22 cellular contexts compared by ENCODE assay signal in the genomic region with DNA sequence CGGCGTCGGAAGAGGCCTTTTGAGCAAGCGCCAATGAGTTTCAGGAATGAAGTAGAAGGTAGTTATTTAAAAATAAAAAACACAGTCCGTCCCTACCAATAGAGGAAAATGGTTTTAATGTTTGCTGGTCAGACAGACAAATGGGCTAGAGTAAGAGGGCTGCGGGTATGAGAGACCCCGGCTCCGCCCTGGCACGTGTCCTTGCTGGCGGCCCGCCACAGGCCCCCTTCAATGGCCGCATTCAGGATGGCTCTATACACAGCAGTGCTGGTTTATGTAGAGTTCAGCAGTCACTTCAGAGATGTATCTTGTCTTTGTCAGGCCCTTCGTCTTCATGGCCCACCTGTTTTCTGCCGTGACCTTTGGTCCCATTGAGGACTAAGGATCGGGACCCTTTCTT.
DNase-seq lines count a peak whose midpoint lies in the region; ATAC-seq and TF ChIP-seq lines count a peak whose summit lies in the region.
"Had no signal": no experiment of that assay in that cellular context is flagged by ENCODE, and none has a peak within 500 bp of the region (broad histone marks: within the 10 kb centered on the region; RNA-seq: fewer than 3 reads in every experiment).

No MANE protein-coding gene starts in this region.

- H3K4me3 ChIP-seq in neutrophil (ENCODE audit: low read depth in 1 of 2, low read length in 1 of 2) (peak overlapping the region in 1 of 2 experiments; percentile 24), upper lobe of left lung (no peak overlapping the region)

- peaks cover 42% of the 10 kb centered on the region for H3K36me3 ChIP-seq in neutrophil
- H3K36me3 ChIP-seq in upper lobe of left lung, result peaks cover 0 to 9% (median 0%) of the 10 kb centered on the region in 4 donors

- CTCF ChIA-PET in HEK293T (lab: Yijun Ruan, JAX), result no interaction called here

- H3K4me1 Mint-ChIP-seq in mesothelial cell of epicardium, result peaks cover 15% of the 10 kb centered on the region
- H3K4me1 Mint-ChIP-seq: B cell, IgD-negative memory B cell had no signal

- H3K27ac Mint-ChIP-seq in mesothelial cell of epicardium, result no peak overlapping the region
- H3K27ac Mint-ChIP-seq: B cell, IgD-negative memory B cell had no signal

- ATAC-seq in Right ventricle myocardium inferior (no peak), left ventricle myocardium superior (no peak), upper lobe of left lung (ENCODE audit: low FRiP score in 2 of 2) (no peak)
- ATAC-seq: HCT116, PC-3 had no signal

- TF ChIP-seq EP300 in upper lobe of left lung (IDR thresholded peaks at IDR 0.05), result no peak

- DNase-seq in Right ventricle myocardium inferior (ENCODE audit: missing footprints) (peak; percentile 65), left ventricle myocardium superior (no peak), caudate nucleus (lab: John Stamatoyannopoulos, UW) (no peak), upper lobe of left lung (no peak), HEK293T (ENCODE audit: extremely low spot score) (no peak), A172 (ENCODE audit: low spot score) (no peak), mesothelial cell of epicardium (ENCODE audit: low spot score in 2 of 2, unreplicated experiment in 2 of 2) (no peak)
- DNase-seq: 8988T; CD4-positive, alpha-beta memory T cell; DMS153; GDM1; GOT3; Karpas-422; NCI-H1417 treated with DMSO at 0.1 percent for 48 hours; NCI-H1930; NCI-H524 treated with DMSO at 0.1 percent for 48 hours; PC-3; RPMI8226 had no signal

- no peaks in the 10 kb centered on the region for H3K9me3 ChIP-seq in neutrophil
- H3K9me3 ChIP-seq in upper lobe of left lung, result no peaks in the 10 kb centered on the region

- H3K4me1 ChIP-seq in neutrophil (ENCODE audit: control insufficient read depth in 1 of 2, insufficient read depth in 1 of 2, low read depth in 1 of 2, low read length in 1 of 2) (peaks cover 61% of the 10 kb centered on the region in 2 experiments), upper lobe of left lung (peaks cover 6 to 17% (median 11%) of the 10 kb centered on the region in 4 donors)

- intact Hi-C loops in Right ventricle myocardium inferior (cut with DNase I) (no loop called here), left ventricle myocardium superior (cut with micrococcal nuclease) (no loop called here)

- TF ChIP-seq POLR2A in upper lobe of left lung (IDR thresholded peaks at IDR 0.05), result no peak

- H3K27ac ChIP-seq in caudate nucleus (ENCODE audit: low read depth, low read length) (peak overlapping the region; percentile 14), neutrophil (peak overlapping the region; percentile 95), upper lobe of left lung (peak overlapping the region in 3 of 4 donors; percentile 1 to 67 (median 57))

- POLR2A ChIA-PET in HEK293T (lab: Yijun Ruan, JAX), result no interaction called here

- WGBS in upper lobe of left lung, 2 donors, result 87 to 88% methylated on average over 15 of the region's 15 CpGs

- no peaks in the 10 kb centered on the region for H3K27me3 ChIP-seq in neutrophil
- no peaks in the 10 kb centered on the region for H3K27me3 ChIP-seq in upper lobe of left lung

- no peak for TF ChIP-seq CTCF in neutrophil (IDR thresholded peaks at IDR 0.05)
- TF ChIP-seq CTCF in upper lobe of left lung (IDR thresholded peaks at IDR 0.05), result no peak
- TF ChIP-seq CTCF in mesothelial cell of epicardium (IDR thresholded peaks at IDR 0.05; ENCODE audit: unreplicated experiment), result no peak

- H3K36me3 Mint-ChIP-seq in mesothelial cell of epicardium, result peaks cover 8% of the 10 kb centered on the region
- H3K36me3 Mint-ChIP-seq: CD4-positive, alpha-beta memory T cell; IgD-negative memory B cell had no signal

- H3K4me3 Mint-ChIP-seq in mesothelial cell of epicardium, result no peak overlapping the region
- H3K4me3 Mint-ChIP-seq: B cell, IgD-negative memory B cell had no signal

- no peaks in the 10 kb centered on the region for H3K9me3 Mint-ChIP-seq in mesothelial cell of epicardium
- H3K9me3 Mint-ChIP-seq: CD4-positive, alpha-beta memory T cell; IgD-negative memory B cell had no signal

- H3K27me3 Mint-ChIP-seq in mesothelial cell of epicardium (ENCODE audit: low read depth), result no peaks in the 10 kb centered on the region

TF ChIP-seq in HEK293T, 16 proteins besides CTCF, POLR2A, EP300 and RAD21:
- TF ChIP-seq ZNF384 (IDR thresholded peaks at IDR 0.05) (no peak), FOXM1 (IDR thresholded peaks at IDR 0.05; ENCODE audit: borderline replicate concordance) (no peak), FOXK2 (IDR thresholded peaks at IDR 0.05) (no peak), SUZ12 (IDR thresholded peaks at IDR 0.05) (no peak)
TF ChIP-seq in HEK293T: peak in this region for 0.

Comparison
In these comparisons a context has a peak if more than half of its experiments do, and no peak if none do; other contexts are left out.
1. H3K27ac ChIP-seq: peak in every context shown above with its lines; median percentile 95 in neutrophil; 57 in upper lobe of left lung; 14 in caudate nucleus.